In the genomic region with DNA sequence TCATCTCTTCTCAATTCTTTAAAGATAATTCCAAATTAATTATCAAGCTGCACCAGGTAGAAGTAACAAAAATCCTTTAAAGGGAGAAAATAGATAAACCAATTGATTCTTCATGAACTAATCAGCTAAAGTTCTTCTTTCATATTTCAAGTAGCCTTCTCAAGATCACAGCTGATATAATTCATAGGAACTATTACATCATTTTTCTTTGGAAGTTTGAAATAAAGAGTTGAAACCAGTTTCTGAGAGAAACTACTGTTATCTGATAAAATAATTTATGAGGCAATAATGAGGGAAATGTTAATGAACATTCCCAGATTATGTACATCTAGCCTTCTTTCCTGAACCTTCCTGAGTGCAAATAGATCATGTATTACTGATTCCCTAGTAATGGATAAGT, we compare ENCODE assay signal across 7 cellular contexts.
"Had no signal": no experiment of that assay in that cellular context is flagged by ENCODE, and none has a peak within 500 bp of the region (broad histone marks: within the 10 kb centered on the region; RNA-seq: fewer than 3 reads in every experiment).

No MANE protein-coding gene starts in this region.

- H3K4me3 ChIP-seq: GM23338 had no signal

- H3K4me2 ChIP-seq: GM23338 had no signal

- DNase-seq: H9, HCEC 1CT, IMR-90, KBM-7 had no signal

- ATAC-seq: GM23338 had no signal

- H2AFZ ChIP-seq: GM23338 had no signal

- FAIRE-seq: H1, H54 had no signal
